ENCODE assay signal across 8 cellular contexts in genomic region chr17:74467221-74467951, GRCh38. TPM values are rescaled to one million over a fixed set of nuclear protein-coding genes. Genes with fewer than 3 reads are reported as not detected.
A peak's percentile ranks its signal among the peaks of the same experiment; 100 is the strongest.
DNase-seq lines count a peak whose midpoint lies in the region; ATAC-seq lines count a peak whose summit lies in the region.

No MANE protein-coding gene starts in this region.

- no peak for DNase-seq in activated CD4-positive, CD25-positive, alpha-beta regulatory T cell (lab: John Stamatoyannopoulos, UW)
- peak; percentile 18 for DNase-seq in T-helper 2 cell treated with Interferon-gamma antibody and Interleukin-4, amounts not matched to agents 5 μg/mL and 100 μg/mL, for 36 hours (ENCODE audit: low spot score)
- peak; percentile 7 for DNase-seq in midbrain (lab: John Stamatoyannopoulos, UW)
- no peak for DNase-seq in cerebellum (ENCODE audit: low spot score)
- DNase-seq in HUDEP-2 (lab: John Stamatoyannopoulos, UW; ENCODE audit: unreplicated experiment in 76 of 76), result no peak
- no peak for DNase-seq in amniotic stem cell (lab: John Stamatoyannopoulos, UW)

- H3K27ac Mint-ChIP-seq in T-helper 2 cell treated with Interferon-gamma antibody and Interleukin-4, amounts not matched to agents 5 μg/mL and 100 μg/mL, for 36 hours, result peak overlapping the region; percentile 90

- H3K27me3 Mint-ChIP-seq in T-helper 2 cell treated with Interferon-gamma antibody and Interleukin-4, amounts not matched to agents 5 μg/mL and 100 μg/mL, for 36 hours (ENCODE audit: low read depth), result no peaks in the 10 kb centered on the region

- H3K4me1 Mint-ChIP-seq in T-helper 2 cell treated with Interferon-gamma antibody and Interleukin-4, amounts not matched to agents 5 μg/mL and 100 μg/mL, for 36 hours (ENCODE audit: low read depth), result peaks cover 40% of the 10 kb centered on the region

- H3K9me3 Mint-ChIP-seq in T-helper 2 cell treated with Interferon-gamma antibody and Interleukin-4, amounts not matched to agents 5 μg/mL and 100 μg/mL, for 36 hours, result no peaks in the 10 kb centered on the region

- ATAC-seq in activated CD4-positive, CD25-positive, alpha-beta regulatory T cell treated with anti-CD3 and anti-CD28 coated beads, Interleukin-2, amount 50 U/mL, for 24 hours, result peak; percentile 31 to 45
- ATAC-seq in HG02798 (IDR thresholded peaks at IDR 0.05; ENCODE audit: poor library complexity, unreplicated experiment), result peak; percentile 67

- H3K36me3 Mint-ChIP-seq in T-helper 2 cell treated with Interferon-gamma antibody and Interleukin-4, amounts not matched to agents 5 μg/mL and 100 μg/mL, for 36 hours (ENCODE audit: low read depth), result peaks cover 27% of the 10 kb centered on the region

- no peak overlapping the region for H3K4me3 Mint-ChIP-seq in T-helper 2 cell treated with Interferon-gamma antibody and Interleukin-4, amounts not matched to agents 5 μg/mL and 100 μg/mL, for 36 hours

RNA-seq across cellular contexts. Expression of gene CD300A, which starts 1.0 kb away (rescaled TPM):
- total RNA-seq in cerebellum, result 2.6 TPM

RNA-seq across cellular contexts. Expression of gene GPRC5C, which starts 35.5 kb away (rescaled TPM):
- 6.4 TPM for total RNA-seq in cerebellum

Comparison
In these comparisons a context has a peak if more than half of its experiments do, and no peak if none do; other contexts are left out.
1. DNase-seq: peak in T-helper 2 cell treated with Interferon-gamma antibody and Interleukin-4, amounts not matched to agents 5 μg/mL and 100 μg/mL, for 36 hours (single experiment) and midbrain (single experiment); none in activated CD4-positive, CD25-positive, alpha-beta regulatory T cell (0 of 4), cerebellum (single experiment), HUDEP-2 (0 of 76) and amniotic stem cell (single experiment).